ENCODE assay signal across 9 cellular contexts in the genomic region with DNA sequence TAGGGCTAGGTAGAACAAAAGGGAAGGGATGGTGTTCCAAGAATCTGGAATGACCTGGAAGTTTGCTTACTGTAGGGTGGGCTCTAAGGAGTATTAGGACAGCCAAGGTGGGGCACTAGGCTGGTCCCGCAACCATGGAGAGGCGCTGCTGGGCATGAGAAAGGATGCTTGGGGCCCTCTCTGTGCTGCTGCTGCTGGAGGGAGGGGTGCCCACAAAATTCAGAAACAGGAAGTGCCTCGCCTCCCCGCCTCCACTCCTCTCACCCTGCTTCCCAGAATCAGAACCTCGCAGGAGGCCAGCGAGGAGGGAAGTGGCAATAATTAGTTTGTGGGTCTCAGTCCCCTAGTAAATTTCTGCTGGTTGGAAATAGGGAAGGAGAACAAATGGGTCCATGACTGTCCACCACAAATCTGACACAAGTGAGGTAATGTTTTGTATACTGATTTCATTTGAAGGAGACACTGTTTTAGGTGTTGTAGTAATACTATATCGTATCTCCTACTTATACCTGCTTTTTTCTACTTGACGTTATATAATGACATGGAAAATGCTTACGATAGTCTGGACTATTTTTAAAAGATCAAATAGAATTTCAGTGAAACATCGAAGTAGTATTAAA. TPM values are rescaled to one million over a fixed set of nuclear protein-coding genes. Genes with fewer than 3 reads are reported as not detected.
DNase-seq lines count a peak whose midpoint lies in the region; ATAC-seq and TF ChIP-seq lines count a peak whose summit lies in the region.
"Had no signal": no experiment of that assay in that cellular context is flagged by ENCODE, and none has a peak within 500 bp of the region (broad histone marks: within the 10 kb centered on the region; RNA-seq: fewer than 3 reads in every experiment).

No MANE protein-coding gene starts in this region.

- ATAC-seq in HG02840 (IDR thresholded peaks at IDR 0.05; ENCODE audit: low FRiP score, unreplicated experiment), result no peak

- POLR2A ChIA-PET in activated CD4-positive, alpha-beta memory T cell treated with anti-CD3 and anti-CD28 coated beads, Interleukin-2, amount 10 ng/mL, durations not matched to agents 7 days and 5 days (lab: Charles Lee), result interaction anchor here (1.0 kb wide), 1 partner anchor 8 kb away, joined by 6 read pairs; the partner anchor contains the start of gene PDCL3

- peaks cover 4% of the 10 kb centered on the region for H3K9me3 Mint-ChIP-seq in activated CD4-positive, alpha-beta memory T cell treated with anti-CD3 and anti-CD28 coated beads, Interleukin-2, amount 10 ng/mL, durations not matched to agents 7 days and 5 days
- H3K9me3 Mint-ChIP-seq in dendritic cell treated with granulocyte-macrophage colony-stimulating factor and Interleukin-4, amounts not matched to agents 40 ng/mL and 50 ng/mL, for 4 days, result no peaks in the 10 kb centered on the region
- H3K9me3 Mint-ChIP-seq in nephron progenitor cell, result peaks cover 6% of the 10 kb centered on the region

- H3K36me3 ChIP-seq in MG63, result no peaks in the 10 kb centered on the region
- H3K36me3 ChIP-seq: neural progenitor cell had no signal

- peaks cover 4% of the 10 kb centered on the region for H3K36me3 Mint-ChIP-seq in activated CD4-positive, alpha-beta memory T cell treated with anti-CD3 and anti-CD28 coated beads, Interleukin-2, amount 10 ng/mL, durations not matched to agents 7 days and 5 days (ENCODE audit: low read depth)
- no peaks in the 10 kb centered on the region for H3K36me3 Mint-ChIP-seq in dendritic cell treated with granulocyte-macrophage colony-stimulating factor and Interleukin-4, amounts not matched to agents 40 ng/mL and 50 ng/mL, for 4 days (ENCODE audit: low read depth)
- H3K36me3 Mint-ChIP-seq in nephron progenitor cell (ENCODE audit: low read depth), result no peaks in the 10 kb centered on the region
- H3K36me3 Mint-ChIP-seq: neural progenitor cell had no signal

- peaks cover 29% of the 10 kb centered on the region for H3K4me1 Mint-ChIP-seq in activated CD4-positive, alpha-beta memory T cell treated with anti-CD3 and anti-CD28 coated beads, Interleukin-2, amount 10 ng/mL, durations not matched to agents 7 days and 5 days
- peaks cover 37% of the 10 kb centered on the region for H3K4me1 Mint-ChIP-seq in dendritic cell treated with granulocyte-macrophage colony-stimulating factor and Interleukin-4, amounts not matched to agents 40 ng/mL and 50 ng/mL, for 4 days (ENCODE audit: low read depth)
- no peaks in the 10 kb centered on the region for H3K4me1 Mint-ChIP-seq in nephron progenitor cell
- H3K4me1 Mint-ChIP-seq: neural progenitor cell had no signal

- DNase-seq in SKM-1 (lab: John Stamatoyannopoulos, UW; ENCODE audit: unreplicated experiment) (peak; percentile 50), nephron progenitor cell (no peak), MG63 (no peak)
- DNase-seq in activated CD4-positive, alpha-beta memory T cell treated with anti-CD3 and anti-CD28 coated beads, Interleukin-2, amount 10 ng/mL, durations not matched to agents 7 days and 5 days, result peak; percentile 69
- DNase-seq in stimulated activated naive CD4-positive, alpha-beta T cell treated with Interleukin-2 at 50 U/mL for 16 hours (lab: John Stamatoyannopoulos, UW), result peak; percentile 17
- DNase-seq: NCI-H1417 had no signal

- H3K27ac Mint-ChIP-seq in activated CD4-positive, alpha-beta memory T cell treated with anti-CD3 and anti-CD28 coated beads, Interleukin-2, amount 10 ng/mL, durations not matched to agents 7 days and 5 days, result peak overlapping the region; percentile 72
- H3K27ac Mint-ChIP-seq in dendritic cell treated with granulocyte-macrophage colony-stimulating factor and Interleukin-4, amounts not matched to agents 40 ng/mL and 50 ng/mL, for 4 days, result peak overlapping the region; percentile 18
- H3K27ac Mint-ChIP-seq in nephron progenitor cell, result no peak overlapping the region
- H3K27ac Mint-ChIP-seq: neural progenitor cell had no signal

- H3K4me3 Mint-ChIP-seq in activated CD4-positive, alpha-beta memory T cell treated with anti-CD3 and anti-CD28 coated beads, Interleukin-2, amount 10 ng/mL, durations not matched to agents 7 days and 5 days, result peak overlapping the region; percentile 54
- H3K4me3 Mint-ChIP-seq in dendritic cell treated with granulocyte-macrophage colony-stimulating factor and Interleukin-4, amounts not matched to agents 40 ng/mL and 50 ng/mL, for 4 days, result no peak overlapping the region
- no peak overlapping the region for H3K4me3 Mint-ChIP-seq in nephron progenitor cell
- H3K4me3 Mint-ChIP-seq: neural progenitor cell had no signal

- H3K4me3 ChIP-seq in MG63, result no peak overlapping the region
- H3K4me3 ChIP-seq: neural progenitor cell had no signal

- CTCF ChIA-PET in activated CD4-positive, alpha-beta memory T cell treated with anti-CD3 and anti-CD28 coated beads, Interleukin-2, amount 10 ng/mL, durations not matched to agents 7 days and 5 days (lab: Charles Lee), result interaction anchor here (1.4 kb wide), 1 partner anchor 12 kb away, joined by 3 read pairs; no protein-coding TSS in a partner anchor

- no peaks in the 10 kb centered on the region for H3K27me3 ChIP-seq in MG63
- H3K27me3 ChIP-seq: neural progenitor cell had no signal

- no peak for TF ChIP-seq CTCF in nephron progenitor cell (IDR thresholded peaks at IDR 0.05)

- no peaks in the 10 kb centered on the region for H3K27me3 Mint-ChIP-seq in activated CD4-positive, alpha-beta memory T cell treated with anti-CD3 and anti-CD28 coated beads, Interleukin-2, amount 10 ng/mL, durations not matched to agents 7 days and 5 days
- H3K27me3 Mint-ChIP-seq in dendritic cell treated with granulocyte-macrophage colony-stimulating factor and Interleukin-4, amounts not matched to agents 40 ng/mL and 50 ng/mL, for 4 days, result no peaks in the 10 kb centered on the region
- H3K27me3 Mint-ChIP-seq in nephron progenitor cell (ENCODE audit: low read depth, poor library complexity), result peaks cover 12% of the 10 kb centered on the region

- no peaks in the 10 kb centered on the region for H3K9me3 ChIP-seq in MG63

- intact Hi-C loops in dendritic cell treated with granulocyte-macrophage colony-stimulating factor and Interleukin-4, amounts not matched to agents 40 ng/mL and 50 ng/mL, for 4 days (cut with micrococcal nuclease), result no loop called here

RNA-seq across cellular contexts. Expression of gene PDCL3, which starts 7.9 kb away (rescaled TPM):
- 10 to 100 TPM; 39.6 to 40.4 TPM for total RNA-seq in activated CD4-positive, alpha-beta memory T cell treated with anti-CD3 and anti-CD28 coated beads, Interleukin-2, amount 10 ng/mL, durations not matched to agents 7 days and 5 days
- 18.1 and 31.0 TPM in 2 replicates for total RNA-seq in MG63 (2014; rRNA removed; shearing (Covaris generic); ENCODE audit: low replicate concordance)

Comparison
In these comparisons a context has a peak if more than half of its experiments do, and no peak if none do; other contexts are left out.
1. DNase-seq: peak in SKM-1 (single experiment), activated CD4-positive, alpha-beta memory T cell treated with anti-CD3 and anti-CD28 coated beads, Interleukin-2, amount 10 ng/mL, durations not matched to agents 7 days and 5 days (single experiment) and stimulated activated naive CD4-positive, alpha-beta T cell treated with Interleukin-2 at 50 U/mL for 16 hours (single experiment); none in nephron progenitor cell (single experiment) and MG63 (single experiment).